Comparison of ENCODE assay signal across 7 cellular contexts in genomic region chr6:279630-280029, GRCh38.
"Had no signal": no experiment of that assay in that cellular context is flagged by ENCODE, and none has a peak within 500 bp of the region (broad histone marks: within the 10 kb centered on the region; RNA-seq: fewer than 3 reads in every experiment).

No MANE protein-coding gene starts in this region.

- H2AFZ ChIP-seq: GM23338 had no signal

- H3K4me3 ChIP-seq: GM23338 had no signal

- FAIRE-seq: H1, H54, HTR-8/SVneo had no signal

- H3K4me1 Mint-ChIP-seq: GM23338 had no signal

- H3K4me3 Mint-ChIP-seq: GM23338, H9 had no signal

- H3K27ac Mint-ChIP-seq: GM23338, H9 had no signal

- ATAC-seq: GM23338 had no signal

- DNase-seq: H9, HCEC 1CT, IMR-90 had no signal

- H3K4me2 ChIP-seq: GM23338 had no signal
